1 cellular context compared by ENCODE assay signal in the genomic region with DNA sequence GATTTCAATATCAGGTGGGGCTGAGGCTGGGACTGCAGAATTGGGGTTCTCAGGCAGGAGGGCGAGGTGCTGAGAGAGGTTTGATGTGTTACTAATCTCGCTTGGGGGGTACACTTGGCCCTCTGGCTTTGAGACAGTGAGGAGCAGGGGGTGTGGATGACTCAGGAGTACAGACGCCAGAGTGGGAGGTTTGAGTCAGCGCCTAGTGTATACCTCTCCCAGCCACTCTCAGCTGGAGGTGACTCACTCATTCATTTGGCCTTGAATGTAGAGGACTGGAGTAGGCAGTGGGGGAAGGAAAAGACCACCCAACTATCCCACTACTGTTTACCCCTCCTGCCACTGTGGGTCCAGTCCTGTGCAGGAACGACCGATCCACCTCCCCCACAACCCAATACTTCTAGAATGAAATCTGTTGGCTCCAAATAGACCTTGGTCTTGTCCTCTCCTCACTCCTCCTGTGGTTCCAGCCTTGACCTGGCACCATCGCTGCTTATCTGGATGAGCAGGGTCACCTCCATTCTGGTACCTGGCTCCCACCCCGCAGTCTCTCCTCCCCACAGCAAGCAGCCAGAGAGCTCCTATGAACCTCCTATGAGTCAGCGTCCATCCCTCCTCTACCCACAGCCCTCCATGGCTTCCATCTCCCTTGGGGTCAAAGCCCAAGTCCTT.
A peak's percentile ranks its signal among the peaks of the same experiment; 100 is the strongest.
TF ChIP-seq lines count a peak whose summit lies in the region.

No MANE protein-coding gene starts in this region.

TF ChIP-seq in K562, 482 proteins besides CTCF, POLR2A, EP300 and RAD21 (continued from another document and continues in another):
- TF ChIP-seq, protein P1, sequence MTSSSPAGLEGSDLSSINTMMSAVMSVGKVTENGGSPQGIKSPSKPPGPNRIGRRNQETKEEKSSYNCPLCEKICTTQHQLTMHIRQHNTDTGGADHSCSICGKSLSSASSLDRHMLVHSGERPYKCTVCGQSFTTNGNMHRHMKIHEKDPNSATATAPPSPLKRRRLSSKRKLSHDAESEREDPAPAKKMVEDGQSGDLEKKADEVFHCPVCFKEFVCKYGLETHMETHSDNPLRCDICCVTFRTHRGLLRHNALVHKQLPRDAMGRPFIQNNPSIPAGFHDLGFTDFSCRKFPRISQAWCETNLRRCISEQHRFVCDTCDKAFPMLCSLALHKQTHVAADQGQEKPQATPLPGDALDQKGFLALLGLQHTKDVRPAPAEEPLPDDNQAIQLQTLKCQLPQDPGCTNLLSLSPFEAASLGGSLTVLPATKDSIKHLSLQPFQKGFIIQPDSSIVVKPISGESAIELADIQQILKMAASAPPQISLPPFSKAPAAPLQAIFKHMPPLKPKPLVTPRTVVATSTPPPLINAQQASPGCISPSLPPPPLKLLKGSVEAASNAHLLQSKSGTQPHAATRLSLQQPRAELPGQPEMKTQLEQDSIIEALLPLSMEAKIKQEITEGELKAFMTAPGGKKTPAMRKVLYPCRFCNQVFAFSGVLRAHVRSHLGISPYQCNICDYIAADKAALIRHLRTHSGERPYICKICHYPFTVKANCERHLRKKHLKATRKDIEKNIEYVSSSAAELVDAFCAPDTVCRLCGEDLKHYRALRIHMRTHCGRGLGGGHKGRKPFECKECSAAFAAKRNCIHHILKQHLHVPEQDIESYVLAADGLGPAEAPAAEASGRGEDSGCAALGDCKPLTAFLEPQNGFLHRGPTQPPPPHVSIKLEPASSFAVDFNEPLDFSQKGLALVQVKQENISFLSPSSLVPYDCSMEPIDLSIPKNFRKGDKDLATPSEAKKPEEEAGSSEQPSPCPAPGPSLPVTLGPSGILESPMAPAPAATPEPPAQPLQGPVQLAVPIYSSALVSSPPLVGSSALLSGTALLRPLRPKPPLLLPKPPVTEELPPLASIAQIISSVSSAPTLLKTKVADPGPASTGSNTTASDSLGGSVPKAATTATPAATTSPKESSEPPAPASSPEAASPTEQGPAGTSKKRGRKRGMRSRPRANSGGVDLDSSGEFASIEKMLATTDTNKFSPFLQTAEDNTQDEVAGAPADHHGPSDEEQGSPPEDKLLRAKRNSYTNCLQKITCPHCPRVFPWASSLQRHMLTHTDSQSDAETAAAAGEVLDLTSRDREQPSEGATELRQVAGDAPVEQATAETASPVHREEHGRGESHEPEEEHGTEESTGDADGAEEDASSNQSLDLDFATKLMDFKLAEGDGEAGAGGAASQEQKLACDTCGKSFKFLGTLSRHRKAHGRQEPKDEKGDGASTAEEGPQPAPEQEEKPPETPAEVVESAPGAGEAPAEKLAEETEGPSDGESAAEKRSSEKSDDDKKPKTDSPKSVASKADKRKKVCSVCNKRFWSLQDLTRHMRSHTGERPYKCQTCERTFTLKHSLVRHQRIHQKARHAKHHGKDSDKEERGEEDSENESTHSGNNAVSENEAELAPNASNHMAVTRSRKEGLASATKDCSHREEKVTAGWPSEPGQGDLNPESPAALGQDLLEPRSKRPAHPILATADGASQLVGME (CRISPR knock-in tag; IDR thresholded peaks at IDR 0.05) = no peak
- TF ChIP-seq, protein P2, sequence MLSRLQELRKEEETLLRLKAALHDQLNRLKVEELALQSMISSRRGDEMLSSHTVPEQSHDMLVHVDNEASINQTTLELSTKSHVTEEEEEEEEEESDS (CRISPR knock-in tag; IDR thresholded peaks at IDR 0.05) = no peak
- TF ChIP-seq ZNF311 (CRISPR knock-in tag; IDR thresholded peaks at IDR 0.05) (no peak), POLR3A (IDR thresholded peaks at IDR 0.05; ENCODE audit: borderline replicate concordance, extremely low read depth, insufficient read depth, insufficient read length) (no peak), FOXK2 (conservative IDR thresholded peaks at IDR 0.05 in 1 of 2, IDR thresholded peaks at IDR 0.05 in 1 of 2; ENCODE audit: low read depth in 2 of 2) (0 out of 4 replicates have a peak, but pooled peaks of 1 of the 2 experiments have one; percentile 31), YY1 (IDR thresholded peaks at IDR 0.05; ENCODE audit: borderline replicate concordance in 1 of 3, control insufficient read depth in 1 of 3, extremely low read depth in 1 of 3, insufficient read depth in 3 of 3, insufficient read length in 1 of 3, insufficient replicate concordance in 2 of 3, low read depth in 1 of 3, low read length in 2 of 3) (peak in 1 of 3 experiments; percentile 60), MAZ (CRISPR knock-in tag; conservative IDR thresholded peaks at IDR 0.05 in 1 of 2, IDR thresholded peaks at IDR 0.05 in 1 of 2) (no peak), EGR1 (conservative IDR thresholded peaks at IDR 0.05) (peak; percentile 80), EP400 (IDR thresholded peaks at IDR 0.05) (no peak), ZNF354B (CRISPR knock-in tag; IDR thresholded peaks at IDR 0.05) (no peak), KAT8 (IDR thresholded peaks at IDR 0.05; ENCODE audit: low read depth) (no peak), TFAM (CRISPR knock-in tag; conservative IDR thresholded peaks at IDR 0.05) (no peak), FOXA3 (CRISPR knock-in tag; conservative IDR thresholded peaks at IDR 0.05 in 1 of 2, IDR thresholded peaks at IDR 0.05 in 1 of 2) (no peak), RFX5 (IDR thresholded peaks at IDR 0.05; ENCODE audit: low read depth, low read length) (no peak), DACH1 (IDR thresholded peaks at IDR 0.05; ENCODE audit: partially characterized antibody) (peak; percentile 85), KDM2B (CRISPR knock-in tag; IDR thresholded peaks at IDR 0.05) (no peak), MYBL2 (IDR thresholded peaks at IDR 0.05; ENCODE audit: low read depth) (no peak), MYBL2 (CRISPR knock-in tag; IDR thresholded peaks at IDR 0.05; ENCODE audit: borderline replicate concordance) (no peak), ZNF316 (IDR thresholded peaks at IDR 0.05) (peak; percentile 28), ETV1 (tag; conservative IDR thresholded peaks at IDR 0.05; ENCODE audit: low read depth) (no peak), CBX3 (IDR thresholded peaks at IDR 0.05; ENCODE audit: borderline replicate concordance in 1 of 2, low read length in 2 of 2) (no peak), KLF16 (IDR thresholded peaks at IDR 0.05) (no peak), PURB (CRISPR knock-in tag; IDR thresholded peaks at IDR 0.05; ENCODE audit: low read depth) (no peak)
- TF ChIP-seq, protein P3, sequence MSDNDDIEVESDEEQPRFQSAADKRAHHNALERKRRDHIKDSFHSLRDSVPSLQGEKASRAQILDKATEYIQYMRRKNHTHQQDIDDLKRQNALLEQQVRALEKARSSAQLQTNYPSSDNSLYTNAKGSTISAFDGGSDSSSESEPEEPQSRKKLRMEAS (CRISPR knock-in tag; IDR thresholded peaks at IDR 0.05) = no peak
- TF ChIP-seq, protein P4, sequence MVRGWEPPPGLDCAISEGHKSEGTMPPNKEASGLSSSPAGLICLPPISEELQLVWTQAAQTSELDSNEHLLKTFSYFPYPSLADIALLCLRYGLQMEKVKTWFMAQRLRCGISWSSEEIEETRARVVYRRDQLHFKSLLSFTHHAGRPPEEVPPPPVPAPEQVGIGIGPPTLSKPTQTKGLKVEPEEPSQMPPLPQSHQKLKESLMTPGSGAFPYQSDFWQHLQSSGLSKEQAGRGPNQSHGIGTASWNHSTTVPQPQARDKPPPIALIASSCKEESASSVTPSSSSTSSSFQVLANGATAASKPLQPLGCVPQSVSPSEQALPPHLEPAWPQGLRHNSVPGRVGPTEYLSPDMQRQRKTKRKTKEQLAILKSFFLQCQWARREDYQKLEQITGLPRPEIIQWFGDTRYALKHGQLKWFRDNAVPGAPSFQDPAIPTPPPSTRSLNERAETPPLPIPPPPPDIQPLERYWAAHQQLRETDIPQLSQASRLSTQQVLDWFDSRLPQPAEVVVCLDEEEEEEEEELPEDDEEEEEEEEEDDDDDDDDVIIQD (CRISPR knock-in tag; IDR thresholded peaks at IDR 0.05) = no peak
- TF ChIP-seq, protein P5, sequence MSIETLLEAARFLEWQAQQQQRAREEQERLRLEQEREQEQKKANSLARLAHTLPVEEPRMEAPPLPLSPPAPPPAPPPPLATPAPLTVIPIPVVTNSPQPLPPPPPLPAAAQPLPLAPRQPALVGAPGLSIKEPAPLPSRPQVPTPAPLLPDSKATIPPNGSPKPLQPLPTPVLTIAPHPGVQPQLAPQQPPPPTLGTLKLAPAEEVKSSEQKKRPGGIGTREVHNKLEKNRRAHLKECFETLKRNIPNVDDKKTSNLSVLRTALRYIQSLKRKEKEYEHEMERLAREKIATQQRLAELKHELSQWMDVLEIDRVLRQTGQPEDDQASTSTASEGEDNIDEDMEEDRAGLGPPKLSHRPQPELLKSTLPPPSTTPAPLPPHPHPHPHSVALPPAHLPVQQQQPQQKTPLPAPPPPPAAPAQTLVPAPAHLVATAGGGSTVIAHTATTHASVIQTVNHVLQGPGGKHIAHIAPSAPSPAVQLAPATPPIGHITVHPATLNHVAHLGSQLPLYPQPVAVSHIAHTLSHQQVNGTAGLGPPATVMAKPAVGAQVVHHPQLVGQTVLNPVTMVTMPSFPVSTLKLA (conservative IDR thresholded peaks at IDR 0.05) = 0 out of 4 replicates have a peak, but pooled peaks of 1 of the 2 experiments have one; percentile 20
- TF ChIP-seq, protein P6, sequence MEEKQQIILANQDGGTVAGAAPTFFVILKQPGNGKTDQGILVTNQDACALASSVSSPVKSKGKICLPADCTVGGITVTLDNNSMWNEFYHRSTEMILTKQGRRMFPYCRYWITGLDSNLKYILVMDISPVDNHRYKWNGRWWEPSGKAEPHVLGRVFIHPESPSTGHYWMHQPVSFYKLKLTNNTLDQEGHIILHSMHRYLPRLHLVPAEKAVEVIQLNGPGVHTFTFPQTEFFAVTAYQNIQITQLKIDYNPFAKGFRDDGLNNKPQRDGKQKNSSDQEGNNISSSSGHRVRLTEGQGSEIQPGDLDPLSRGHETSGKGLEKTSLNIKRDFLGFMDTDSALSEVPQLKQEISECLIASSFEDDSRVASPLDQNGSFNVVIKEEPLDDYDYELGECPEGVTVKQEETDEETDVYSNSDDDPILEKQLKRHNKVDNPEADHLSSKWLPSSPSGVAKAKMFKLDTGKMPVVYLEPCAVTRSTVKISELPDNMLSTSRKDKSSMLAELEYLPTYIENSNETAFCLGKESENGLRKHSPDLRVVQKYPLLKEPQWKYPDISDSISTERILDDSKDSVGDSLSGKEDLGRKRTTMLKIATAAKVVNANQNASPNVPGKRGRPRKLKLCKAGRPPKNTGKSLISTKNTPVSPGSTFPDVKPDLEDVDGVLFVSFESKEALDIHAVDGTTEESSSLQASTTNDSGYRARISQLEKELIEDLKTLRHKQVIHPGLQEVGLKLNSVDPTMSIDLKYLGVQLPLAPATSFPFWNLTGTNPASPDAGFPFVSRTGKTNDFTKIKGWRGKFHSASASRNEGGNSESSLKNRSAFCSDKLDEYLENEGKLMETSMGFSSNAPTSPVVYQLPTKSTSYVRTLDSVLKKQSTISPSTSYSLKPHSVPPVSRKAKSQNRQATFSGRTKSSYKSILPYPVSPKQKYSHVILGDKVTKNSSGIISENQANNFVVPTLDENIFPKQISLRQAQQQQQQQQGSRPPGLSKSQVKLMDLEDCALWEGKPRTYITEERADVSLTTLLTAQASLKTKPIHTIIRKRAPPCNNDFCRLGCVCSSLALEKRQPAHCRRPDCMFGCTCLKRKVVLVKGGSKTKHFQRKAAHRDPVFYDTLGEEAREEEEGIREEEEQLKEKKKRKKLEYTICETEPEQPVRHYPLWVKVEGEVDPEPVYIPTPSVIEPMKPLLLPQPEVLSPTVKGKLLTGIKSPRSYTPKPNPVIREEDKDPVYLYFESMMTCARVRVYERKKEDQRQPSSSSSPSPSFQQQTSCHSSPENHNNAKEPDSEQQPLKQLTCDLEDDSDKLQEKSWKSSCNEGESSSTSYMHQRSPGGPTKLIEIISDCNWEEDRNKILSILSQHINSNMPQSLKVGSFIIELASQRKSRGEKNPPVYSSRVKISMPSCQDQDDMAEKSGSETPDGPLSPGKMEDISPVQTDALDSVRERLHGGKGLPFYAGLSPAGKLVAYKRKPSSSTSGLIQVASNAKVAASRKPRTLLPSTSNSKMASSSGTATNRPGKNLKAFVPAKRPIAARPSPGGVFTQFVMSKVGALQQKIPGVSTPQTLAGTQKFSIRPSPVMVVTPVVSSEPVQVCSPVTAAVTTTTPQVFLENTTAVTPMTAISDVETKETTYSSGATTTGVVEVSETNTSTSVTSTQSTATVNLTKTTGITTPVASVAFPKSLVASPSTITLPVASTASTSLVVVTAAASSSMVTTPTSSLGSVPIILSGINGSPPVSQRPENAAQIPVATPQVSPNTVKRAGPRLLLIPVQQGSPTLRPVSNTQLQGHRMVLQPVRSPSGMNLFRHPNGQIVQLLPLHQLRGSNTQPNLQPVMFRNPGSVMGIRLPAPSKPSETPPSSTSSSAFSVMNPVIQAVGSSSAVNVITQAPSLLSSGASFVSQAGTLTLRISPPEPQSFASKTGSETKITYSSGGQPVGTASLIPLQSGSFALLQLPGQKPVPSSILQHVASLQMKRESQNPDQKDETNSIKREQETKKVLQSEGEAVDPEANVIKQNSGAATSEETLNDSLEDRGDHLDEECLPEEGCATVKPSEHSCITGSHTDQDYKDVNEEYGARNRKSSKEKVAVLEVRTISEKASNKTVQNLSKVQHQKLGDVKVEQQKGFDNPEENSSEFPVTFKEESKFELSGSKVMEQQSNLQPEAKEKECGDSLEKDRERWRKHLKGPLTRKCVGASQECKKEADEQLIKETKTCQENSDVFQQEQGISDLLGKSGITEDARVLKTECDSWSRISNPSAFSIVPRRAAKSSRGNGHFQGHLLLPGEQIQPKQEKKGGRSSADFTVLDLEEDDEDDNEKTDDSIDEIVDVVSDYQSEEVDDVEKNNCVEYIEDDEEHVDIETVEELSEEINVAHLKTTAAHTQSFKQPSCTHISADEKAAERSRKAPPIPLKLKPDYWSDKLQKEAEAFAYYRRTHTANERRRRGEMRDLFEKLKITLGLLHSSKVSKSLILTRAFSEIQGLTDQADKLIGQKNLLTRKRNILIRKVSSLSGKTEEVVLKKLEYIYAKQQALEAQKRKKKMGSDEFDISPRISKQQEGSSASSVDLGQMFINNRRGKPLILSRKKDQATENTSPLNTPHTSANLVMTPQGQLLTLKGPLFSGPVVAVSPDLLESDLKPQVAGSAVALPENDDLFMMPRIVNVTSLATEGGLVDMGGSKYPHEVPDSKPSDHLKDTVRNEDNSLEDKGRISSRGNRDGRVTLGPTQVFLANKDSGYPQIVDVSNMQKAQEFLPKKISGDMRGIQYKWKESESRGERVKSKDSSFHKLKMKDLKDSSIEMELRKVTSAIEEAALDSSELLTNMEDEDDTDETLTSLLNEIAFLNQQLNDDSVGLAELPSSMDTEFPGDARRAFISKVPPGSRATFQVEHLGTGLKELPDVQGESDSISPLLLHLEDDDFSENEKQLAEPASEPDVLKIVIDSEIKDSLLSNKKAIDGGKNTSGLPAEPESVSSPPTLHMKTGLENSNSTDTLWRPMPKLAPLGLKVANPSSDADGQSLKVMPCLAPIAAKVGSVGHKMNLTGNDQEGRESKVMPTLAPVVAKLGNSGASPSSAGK (IDR thresholded peaks at IDR 0.05) = no peak
- TF ChIP-seq, protein P7, sequence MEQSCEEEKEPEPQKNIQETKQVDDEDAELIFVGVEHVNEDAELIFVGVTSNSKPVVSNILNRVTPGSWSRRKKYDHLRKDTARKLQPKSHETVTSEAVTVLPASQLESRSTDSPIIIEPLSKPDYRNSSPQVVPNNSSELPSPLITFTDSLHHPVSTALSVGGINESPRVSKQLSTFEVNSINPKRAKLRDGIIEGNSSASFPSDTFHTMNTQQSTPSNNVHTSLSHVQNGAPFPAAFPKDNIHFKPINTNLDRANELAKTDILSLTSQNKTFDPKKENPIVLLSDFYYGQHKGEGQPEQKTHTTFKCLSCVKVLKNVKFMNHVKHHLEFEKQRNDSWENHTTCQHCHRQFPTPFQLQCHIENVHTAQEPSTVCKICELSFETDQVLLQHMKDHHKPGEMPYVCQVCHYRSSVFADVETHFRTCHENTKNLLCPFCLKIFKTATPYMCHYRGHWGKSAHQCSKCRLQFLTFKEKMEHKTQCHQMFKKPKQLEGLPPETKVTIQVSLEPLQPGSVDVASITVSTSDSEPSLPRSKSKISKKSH (CRISPR knock-in tag; IDR thresholded peaks at IDR 0.05) = no peak
- TF ChIP-seq, protein P8, sequence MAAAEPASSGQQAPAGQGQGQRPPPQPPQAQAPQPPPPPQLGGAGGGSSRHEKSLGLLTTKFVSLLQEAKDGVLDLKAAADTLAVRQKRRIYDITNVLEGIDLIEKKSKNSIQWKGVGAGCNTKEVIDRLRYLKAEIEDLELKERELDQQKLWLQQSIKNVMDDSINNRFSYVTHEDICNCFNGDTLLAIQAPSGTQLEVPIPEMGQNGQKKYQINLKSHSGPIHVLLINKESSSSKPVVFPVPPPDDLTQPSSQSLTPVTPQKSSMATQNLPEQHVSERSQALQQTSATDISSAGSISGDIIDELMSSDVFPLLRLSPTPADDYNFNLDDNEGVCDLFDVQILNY (CRISPR knock-in tag; IDR thresholded peaks at IDR 0.05) = no peak
